2 cellular contexts compared by ENCODE assay signal in genomic region chr15:42493694-42494093, GRCh38.
TF ChIP-seq lines count a peak whose summit lies in the region.

No MANE protein-coding gene starts in this region.

TF ChIP-seq in SK-N-SH, 30 proteins besides CTCF, POLR2A, EP300 and RAD21 (continued from another document):
- no peak for TF ChIP-seq MEF2A (IDR thresholded peaks at IDR 0.05; ENCODE audit: borderline replicate concordance, low read depth)
- TF ChIP-seq GATA2 (CRISPR knock-in tag; IDR thresholded peaks at IDR 0.05): no peak
- no peak for TF ChIP-seq YY1 (IDR thresholded peaks at IDR 0.05; ENCODE audit: low read depth)
- TF ChIP-seq NRF1 (IDR thresholded peaks at IDR 0.05; ENCODE audit: low read depth, low read length): no peak
- no peak for TF ChIP-seq CHD2 (IDR thresholded peaks at IDR 0.05; ENCODE audit: low read length, partially characterized antibody)
- TF ChIP-seq RXRA (IDR thresholded peaks at IDR 0.05; ENCODE audit: borderline replicate concordance, low read depth): no peak

TF ChIP-seq in SK-N-SH treated with all-trans-retinoic acid at 6 μM for 48 hours, 23 proteins besides CTCF, POLR2A, EP300 and RAD21 (continued from another document):
- TF ChIP-seq POU6F1 (CRISPR knock-in tag; IDR thresholded peaks at IDR 0.05; ENCODE audit: borderline replicate concordance, low read depth) (no peak), PPARA (CRISPR knock-in tag; IDR thresholded peaks at IDR 0.05; ENCODE audit: borderline replicate concordance) (no peak), ARNTL (CRISPR knock-in tag; IDR thresholded peaks at IDR 0.05; ENCODE audit: borderline replicate concordance, low read depth) (no peak), RARB (CRISPR knock-in tag; IDR thresholded peaks at IDR 0.05) (no peak), TCF4 (CRISPR knock-in tag; IDR thresholded peaks at IDR 0.05; ENCODE audit: borderline replicate concordance) (no peak), ZFP30 (CRISPR knock-in tag; IDR thresholded peaks at IDR 0.05) (no peak), TOX (CRISPR knock-in tag; IDR thresholded peaks at IDR 0.05; ENCODE audit: borderline replicate concordance) (no peak), ZNF8 (CRISPR knock-in tag; IDR thresholded peaks at IDR 0.05) (no peak), ISL1 (CRISPR knock-in tag; IDR thresholded peaks at IDR 0.05) (no peak), GLIS3 (CRISPR knock-in tag; IDR thresholded peaks at IDR 0.05) (no peak), ZNF565 (CRISPR knock-in tag; conservative IDR thresholded peaks at IDR 0.05; ENCODE audit: low read depth) (no peak), ZFP3 (CRISPR knock-in tag; IDR thresholded peaks at IDR 0.05) (no peak), OSR1 (CRISPR knock-in tag; IDR thresholded peaks at IDR 0.05) (no peak), CSDC2 (CRISPR knock-in tag; IDR thresholded peaks at IDR 0.05) (no peak), ZNF70 (CRISPR knock-in tag; IDR thresholded peaks at IDR 0.05) (no peak)
- TF ChIP-seq, protein P1, sequence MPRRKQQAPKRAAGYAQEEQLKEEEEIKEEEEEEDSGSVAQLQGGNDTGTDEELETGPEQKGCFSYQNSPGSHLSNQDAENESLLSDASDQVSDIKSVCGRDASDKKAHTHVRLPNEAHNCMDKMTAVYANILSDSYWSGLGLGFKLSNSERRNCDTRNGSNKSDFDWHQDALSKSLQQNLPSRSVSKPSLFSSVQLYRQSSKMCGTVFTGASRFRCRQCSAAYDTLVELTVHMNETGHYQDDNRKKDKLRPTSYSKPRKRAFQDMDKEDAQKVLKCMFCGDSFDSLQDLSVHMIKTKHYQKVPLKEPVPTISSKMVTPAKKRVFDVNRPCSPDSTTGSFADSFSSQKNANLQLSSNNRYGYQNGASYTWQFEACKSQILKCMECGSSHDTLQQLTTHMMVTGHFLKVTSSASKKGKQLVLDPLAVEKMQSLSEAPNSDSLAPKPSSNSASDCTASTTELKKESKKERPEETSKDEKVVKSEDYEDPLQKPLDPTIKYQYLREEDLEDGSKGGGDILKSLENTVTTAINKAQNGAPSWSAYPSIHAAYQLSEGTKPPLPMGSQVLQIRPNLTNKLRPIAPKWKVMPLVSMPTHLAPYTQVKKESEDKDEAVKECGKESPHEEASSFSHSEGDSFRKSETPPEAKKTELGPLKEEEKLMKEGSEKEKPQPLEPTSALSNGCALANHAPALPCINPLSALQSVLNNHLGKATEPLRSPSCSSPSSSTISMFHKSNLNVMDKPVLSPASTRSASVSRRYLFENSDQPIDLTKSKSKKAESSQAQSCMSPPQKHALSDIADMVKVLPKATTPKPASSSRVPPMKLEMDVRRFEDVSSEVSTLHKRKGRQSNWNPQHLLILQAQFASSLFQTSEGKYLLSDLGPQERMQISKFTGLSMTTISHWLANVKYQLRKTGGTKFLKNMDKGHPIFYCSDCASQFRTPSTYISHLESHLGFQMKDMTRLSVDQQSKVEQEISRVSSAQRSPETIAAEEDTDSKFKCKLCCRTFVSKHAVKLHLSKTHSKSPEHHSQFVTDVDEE (CRISPR knock-in tag; IDR thresholded peaks at IDR 0.05): no peak
- TF ChIP-seq, protein P2, sequence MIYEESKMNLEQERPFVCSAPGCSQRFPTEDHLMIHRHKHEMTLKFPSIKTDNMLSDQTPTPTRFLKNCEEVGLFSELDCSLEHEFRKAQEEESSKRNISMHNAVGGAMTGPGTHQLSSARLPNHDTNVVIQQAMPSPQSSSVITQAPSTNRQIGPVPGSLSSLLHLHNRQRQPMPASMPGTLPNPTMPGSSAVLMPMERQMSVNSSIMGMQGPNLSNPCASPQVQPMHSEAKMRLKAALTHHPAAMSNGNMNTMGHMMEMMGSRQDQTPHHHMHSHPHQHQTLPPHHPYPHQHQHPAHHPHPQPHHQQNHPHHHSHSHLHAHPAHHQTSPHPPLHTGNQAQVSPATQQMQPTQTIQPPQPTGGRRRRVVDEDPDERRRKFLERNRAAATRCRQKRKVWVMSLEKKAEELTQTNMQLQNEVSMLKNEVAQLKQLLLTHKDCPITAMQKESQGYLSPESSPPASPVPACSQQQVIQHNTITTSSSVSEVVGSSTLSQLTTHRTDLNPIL (CRISPR knock-in tag; IDR thresholded peaks at IDR 0.05; ENCODE audit: low read depth): no peak
